Comparison of ENCODE assay signal across 9 cellular contexts in genomic region chr13:40485611-40486517, GRCh38.
DNase-seq lines count a peak whose midpoint lies in the region; ATAC-seq, FAIRE-seq and TF ChIP-seq lines count a peak whose summit lies in the region.
"Had no signal": no experiment of that assay in that cellular context is flagged by ENCODE, and none has a peak within 500 bp of the region (broad histone marks: within the 10 kb centered on the region; RNA-seq: fewer than 3 reads in every experiment).

No MANE protein-coding gene starts in this region.

- no peak overlapping the region for H4K91ac ChIP-seq in mesenchymal stem cell (ENCODE audit: low read length)

- H3K9me3 ChIP-seq in CD8-positive, alpha-beta memory T cell (ENCODE audit: low read length), result no peaks in the 10 kb centered on the region
- H3K9me3 ChIP-seq in neural progenitor cell (ENCODE audit: low read depth), result no peaks in the 10 kb centered on the region
- H3K9me3 ChIP-seq in mesenchymal stem cell (ENCODE audit: control insufficient read depth, low read length), result no peaks in the 10 kb centered on the region

- peak overlapping the region; percentile 3 to 79 (median 73) for H3K4me3 Mint-ChIP-seq in CD8-positive, alpha-beta memory T cell
- H3K4me3 Mint-ChIP-seq in neural progenitor cell, result no peak overlapping the region
- H3K4me3 Mint-ChIP-seq: dendritic cell treated with granulocyte-macrophage colony-stimulating factor and Interleukin-4, amounts not matched to agents 40 ng/mL and 50 ng/mL, for 4 days had no signal

- no peak for TF ChIP-seq CTCF in neural progenitor cell (IDR thresholded peaks at IDR 0.05)

- peak; percentile 45 to 89 (median 85) for DNase-seq in CD8-positive, alpha-beta memory T cell
- DNase-seq in activated T-cell treated with anti-CD3 and anti-CD28 coated beads for 4 hours, result peak; percentile 38
- DNase-seq in neural progenitor cell (ENCODE audit: low spot score), result peak; percentile 13
- DNase-seq in mesenchymal stem cell, result no peak
- DNase-seq in mesendoderm, result no peak
- no peak for DNase-seq in frontal cortex (ENCODE audit: low spot score in 2 of 2)
- DNase-seq in SHP77 (lab: John Stamatoyannopoulos, UW), result no peak

- H2BK5ac ChIP-seq in mesenchymal stem cell (ENCODE audit: low read depth, low read length, poor library complexity, severe bottlenecking), result no peak overlapping the region
- no peak overlapping the region for H2BK5ac ChIP-seq in mesendoderm (ENCODE audit: low read length)

- H4K20me1 ChIP-seq in neural progenitor cell (ENCODE audit: low read depth), result no peaks in the 10 kb centered on the region

- H3K23ac ChIP-seq in mesenchymal stem cell (ENCODE audit: low read length in 2 of 2) (no peak overlapping the region), mesendoderm (ENCODE audit: low read length) (no peak overlapping the region)

- no peaks in the 10 kb centered on the region for H3K36me3 Mint-ChIP-seq in CD8-positive, alpha-beta memory T cell
- H3K36me3 Mint-ChIP-seq in neural progenitor cell, result no peaks in the 10 kb centered on the region

- POLR2A ChIA-PET in CD8-positive, alpha-beta memory T cell (lab: Charles Lee), result interaction anchor here (0.6 to 1.2 kb wide), 11 partner anchors 9 to 687 kb away, joined by 3 to 9 read pairs (median 5); partner anchors contain the start of gene FOXO1

- peak overlapping the region; percentile 43 for H3K4me3 ChIP-seq in CD8-positive, alpha-beta memory T cell (ENCODE audit: low read length)
- H3K4me3 ChIP-seq in neural progenitor cell (no peak overlapping the region), mesenchymal stem cell (ENCODE audit: insufficient read depth in 1 of 2, low read depth in 1 of 2, low read length in 2 of 2) (no peak overlapping the region), mesendoderm (ENCODE audit: low read length) (no peak overlapping the region)

- no peak overlapping the region for H3K56ac ChIP-seq in mesendoderm (ENCODE audit: low read length)

- no peak overlapping the region for H2BK120ac ChIP-seq in mesenchymal stem cell (ENCODE audit: low read depth, low read length)
- no peak overlapping the region for H2BK120ac ChIP-seq in mesendoderm (ENCODE audit: low read depth, low read length)

- H3K79me2 ChIP-seq in neural progenitor cell (ENCODE audit: low read depth), result no peaks in the 10 kb centered on the region
- H3K79me2 ChIP-seq in mesendoderm (ENCODE audit: control insufficient read depth, insufficient read depth, low read length), result no peaks in the 10 kb centered on the region

- H4K8ac ChIP-seq in mesenchymal stem cell (ENCODE audit: low read length), result no peak overlapping the region
- no peak overlapping the region for H4K8ac ChIP-seq in mesendoderm (ENCODE audit: low read depth, low read length)

- H3K18ac ChIP-seq in mesenchymal stem cell (ENCODE audit: low read depth in 1 of 2, low read length in 2 of 2), result no peak overlapping the region
- H3K18ac ChIP-seq in mesendoderm (ENCODE audit: low read length), result no peak overlapping the region

- peaks cover 89% of the 10 kb centered on the region for H3K4me1 ChIP-seq in CD8-positive, alpha-beta memory T cell (ENCODE audit: insufficient read depth, low read length)
- H3K4me1 ChIP-seq in neural progenitor cell (peaks cover 4% of the 10 kb centered on the region), mesenchymal stem cell (ENCODE audit: control insufficient read depth, insufficient read depth, low read depth, low read length) (peaks cover 1% of the 10 kb centered on the region), mesendoderm (ENCODE audit: control insufficient read depth, low read depth, low read length) (no peaks in the 10 kb centered on the region)

- peak overlapping the region; percentile 52 for H3K27ac ChIP-seq in CD8-positive, alpha-beta memory T cell (ENCODE audit: low read depth, low read length)
- no peak overlapping the region for H3K27ac ChIP-seq in neural progenitor cell
- H3K27ac ChIP-seq in mesenchymal stem cell (ENCODE audit: low read length, poor library complexity, severe bottlenecking), result no peak overlapping the region
- H3K27ac ChIP-seq in mesendoderm (ENCODE audit: low read depth, low read length), result no peak overlapping the region

- H2AK5ac ChIP-seq in mesenchymal stem cell (ENCODE audit: low read length, severe bottlenecking) (no peak overlapping the region), mesendoderm (ENCODE audit: low read length) (no peak overlapping the region)

- CTCF ChIA-PET in CD8-positive, alpha-beta memory T cell (lab: Charles Lee), result interaction anchor here (0.6 to 2.1 kb wide), 6 partner anchors 9 to 283 kb away, joined by 3 to 7 read pairs (median 4); no protein-coding TSS in a partner anchor

- H3K27ac Mint-ChIP-seq in CD8-positive, alpha-beta memory T cell, result peak overlapping the region; percentile 75 to 98 (median 97)
- no peak overlapping the region for H3K27ac Mint-ChIP-seq in neural progenitor cell
- H3K27ac Mint-ChIP-seq: dendritic cell treated with granulocyte-macrophage colony-stimulating factor and Interleukin-4, amounts not matched to agents 40 ng/mL and 50 ng/mL, for 4 days had no signal

- H3K36me3 ChIP-seq in CD8-positive, alpha-beta memory T cell (ENCODE audit: insufficient read depth, low read length), result no peaks in the 10 kb centered on the region
- H3K36me3 ChIP-seq in neural progenitor cell (no peaks in the 10 kb centered on the region), mesenchymal stem cell (ENCODE audit: control insufficient read depth in 1 of 2, insufficient read depth in 2 of 2, low read depth in 1 of 2, low read length in 2 of 2) (no peaks in the 10 kb centered on the region), mesendoderm (ENCODE audit: control insufficient read depth, insufficient read depth, low read length) (no peaks in the 10 kb centered on the region)

- H3K4me2 ChIP-seq in neural progenitor cell (no peak overlapping the region), mesenchymal stem cell (ENCODE audit: low read length, poor library complexity, severe bottlenecking) (no peak overlapping the region), mesendoderm (ENCODE audit: low read length) (no peak overlapping the region)

- H3K9me3 Mint-ChIP-seq in CD8-positive, alpha-beta memory T cell, result no peaks in the 10 kb centered on the region
- H3K9me3 Mint-ChIP-seq in neural progenitor cell, result peaks cover 3% of the 10 kb centered on the region
- H3K9me3 Mint-ChIP-seq: dendritic cell treated with granulocyte-macrophage colony-stimulating factor and Interleukin-4, amounts not matched to agents 40 ng/mL and 50 ng/mL, for 4 days had no signal

- H2BK12ac ChIP-seq in mesenchymal stem cell (ENCODE audit: low read length in 2 of 2), result no peak overlapping the region

- ATAC-seq in HG03378 (IDR thresholded peaks at IDR 0.05; ENCODE audit: unreplicated experiment), result peak; percentile 50

- H3K79me1 ChIP-seq in mesenchymal stem cell (replicated peaks; ENCODE audit: low read length, poor library complexity, severe bottlenecking) (no peaks in the 10 kb centered on the region), mesendoderm (ENCODE audit: low read length) (no peaks in the 10 kb centered on the region)

- FAIRE-seq in frontal cortex (lab: Jason Lieb, UNC), result no peak

- H2BK15ac ChIP-seq in mesenchymal stem cell (ENCODE audit: low read depth, poor library complexity, severe bottlenecking), result no peak overlapping the region
- H2BK15ac ChIP-seq in mesendoderm (replicated peaks; ENCODE audit: low read depth), result no peak overlapping the region

- H3F3A ChIP-seq in neural progenitor cell (ENCODE audit: low read depth), result no peaks in the 10 kb centered on the region

- WGBS in mesenchymal stem cell, result 94% methylated on average over 12 of the region's 12 CpGs
- WGBS in mesendoderm (ENCODE audit: extremely low coverage, insufficient coverage, low lambda C conversion rate), result no CpG with 5 or more reads among the region's 12 CpGs

- no peak overlapping the region for H3K4ac ChIP-seq in mesenchymal stem cell (ENCODE audit: low read depth in 1 of 2, low read length in 2 of 2)
- H3K4ac ChIP-seq in mesendoderm (ENCODE audit: low read depth, low read length), result no peak overlapping the region

- no peak overlapping the region for H3K14ac ChIP-seq in mesenchymal stem cell (ENCODE audit: low read length in 2 of 2)

- H4K5ac ChIP-seq in mesendoderm (ENCODE audit: low read length), result no peak overlapping the region

- H2AFZ ChIP-seq in neural progenitor cell (replicated peaks), result no peak overlapping the region
- H2AFZ ChIP-seq in mesenchymal stem cell (ENCODE audit: low read depth, low read length), result no peak overlapping the region

- no peaks in the 10 kb centered on the region for H3K27me3 ChIP-seq in CD8-positive, alpha-beta memory T cell (ENCODE audit: insufficient read depth, low read length, poor library complexity, severe bottlenecking)
- H3K27me3 ChIP-seq in neural progenitor cell (no peaks in the 10 kb centered on the region), mesenchymal stem cell (ENCODE audit: control insufficient read depth in 1 of 2, insufficient read depth in 1 of 2, low read length in 2 of 2) (peaks cover 0 to 16% of the 10 kb centered on the region in 2 experiments), mesendoderm (ENCODE audit: insufficient read depth, low read length, poor library complexity) (no peaks in the 10 kb centered on the region)

- no peak overlapping the region for H3K9ac ChIP-seq in neural progenitor cell
- H3K9ac ChIP-seq in mesenchymal stem cell (ENCODE audit: low read length), result no peak overlapping the region
- H3K9ac ChIP-seq in mesendoderm (ENCODE audit: low read length), result no peak overlapping the region

- H3K4me1 Mint-ChIP-seq in CD8-positive, alpha-beta memory T cell, result peaks cover 65 to 95% (median 94%) of the 10 kb centered on the region in 3 donors
- peaks cover 43% of the 10 kb centered on the region for H3K4me1 Mint-ChIP-seq in neural progenitor cell

- H3K27me3 Mint-ChIP-seq in CD8-positive, alpha-beta memory T cell, result peaks cover 0 to 4% of the 10 kb centered on the region in 2 donors
- peaks cover 9% of the 10 kb centered on the region for H3K27me3 Mint-ChIP-seq in neural progenitor cell (ENCODE audit: insufficient read depth, low read depth)

Comparison
In these comparisons a context has a peak if more than half of its experiments do, and no peak if none do; other contexts are left out.
1. DNase-seq: peak in CD8-positive, alpha-beta memory T cell (5 of 5), activated T-cell treated with anti-CD3 and anti-CD28 coated beads for 4 hours (single experiment) and neural progenitor cell (single experiment); none in mesenchymal stem cell (single experiment), mesendoderm (single experiment), frontal cortex (0 of 2) and SHP77 (0 of 2).